ENCODE assay signal across 8 cellular contexts in the genomic region with DNA sequence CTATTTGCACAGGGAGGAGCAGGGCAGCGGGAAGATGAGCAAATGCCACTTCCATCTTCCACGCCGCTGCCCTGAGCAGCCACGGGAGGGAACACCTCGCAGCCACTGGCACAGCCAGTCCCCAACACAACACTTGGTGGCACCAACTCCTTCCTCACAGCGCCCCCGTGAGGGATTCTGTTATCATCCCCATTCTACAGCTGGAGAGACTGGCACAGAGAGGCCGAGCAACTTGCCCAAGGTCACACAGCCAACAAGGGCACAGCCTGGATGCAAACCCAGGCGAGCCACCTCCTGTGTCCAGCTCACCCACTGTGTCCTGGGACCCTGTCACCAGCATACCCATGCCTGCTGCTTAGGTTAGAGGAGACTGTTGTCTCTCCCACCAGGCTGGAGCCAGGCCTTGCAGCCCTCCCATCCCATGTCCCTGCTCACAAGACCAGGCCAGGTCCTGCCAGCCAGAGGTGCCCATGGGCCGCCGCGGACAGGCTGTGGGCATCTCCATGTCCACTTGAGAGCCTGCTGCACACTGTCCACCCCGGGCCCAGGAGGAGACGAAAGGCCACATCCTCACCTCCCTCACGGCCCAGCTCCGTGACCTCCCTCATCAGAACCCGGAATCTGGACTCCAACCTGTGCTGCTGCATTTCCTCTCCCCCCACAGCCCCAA. TPM values are rescaled to one million over a fixed set of nuclear protein-coding genes. Genes with fewer than 3 reads are reported as not detected.
DNase-seq lines count a peak whose midpoint lies in the region; ATAC-seq and TF ChIP-seq lines count a peak whose summit lies in the region.

No MANE protein-coding gene starts in this region.

- 90 to 92% methylated on average over 15 to 17 of the region's 17 CpGs for WGBS in GM23248 (ENCODE audit: low coverage in 1 of 2, low lambda C conversion rate in 2 of 2, missing lambda C conversion rate in 2 of 2), 2 experiments

- H3K9ac ChIP-seq in GM23248 = peak overlapping the region; percentile 43
- H3K9ac ChIP-seq in OCI-LY1 (ENCODE audit: low read length) = no peak overlapping the region

- H2AFZ ChIP-seq in GM23248 (no peak overlapping the region), OCI-LY1 (ENCODE audit: low read length) (no peak overlapping the region)

- ATAC-seq in gastrocnemius medialis = peak; percentile 40 to 44
- ATAC-seq in HG03135 (IDR thresholded peaks at IDR 0.05; ENCODE audit: unreplicated experiment) = no peak

- no peak overlapping the region for H3K4me3 ChIP-seq in GM23248
- H3K4me3 ChIP-seq in OCI-LY1 (ENCODE audit: low read depth, low read length, poor library complexity, severe bottlenecking) = no peak overlapping the region
- H3K4me3 ChIP-seq in epithelial cell of esophagus (ENCODE audit: low read length) = no peak overlapping the region
- H3K4me3 ChIP-seq in gastrocnemius medialis = no peak overlapping the region

- no peaks in the 10 kb centered on the region for H4K20me1 ChIP-seq in GM23248 (ENCODE audit: insufficient read depth)
- no peaks in the 10 kb centered on the region for H4K20me1 ChIP-seq in OCI-LY1 (ENCODE audit: insufficient read depth, low read length)

- DNase-seq in GM23248 (no peak), epithelial cell of esophagus (ENCODE audit: low read depth) (peak; percentile 33), gastrocnemius medialis (peak; percentile 53 to 79), GM10248 (ENCODE audit: extremely low spot score) (no peak), cerebellum (ENCODE audit: low spot score) (no peak)
- no peak for DNase-seq in activated CD4-positive, CD25-positive, alpha-beta regulatory T cell treated with anti-CD3 and anti-CD28 coated beads, Interleukin-2, amount 50 U/mL, for 72 hours

- H3K36me3 ChIP-seq in GM23248 (ENCODE audit: low read depth) (no peaks in the 10 kb centered on the region), OCI-LY1 (ENCODE audit: insufficient read depth, low read length) (no peaks in the 10 kb centered on the region), gastrocnemius medialis (no peaks in the 10 kb centered on the region)

- intact Hi-C loops in gastrocnemius medialis (cut with DNase I; ENCODE audit: low total_unique reads) = no loop called here

- TF ChIP-seq CTCF in OCI-LY1 (IDR thresholded peaks at IDR 0.05; ENCODE audit: low read length) (peak; percentile 50), epithelial cell of esophagus (IDR thresholded peaks at IDR 0.05; ENCODE audit: insufficient read depth, low read depth, low read length, missing control alignments) (peak; percentile 25), gastrocnemius medialis (IDR thresholded peaks at IDR 0.05 in 4 of 5, conservative IDR thresholded peaks at IDR 0.05 in 1 of 5) (peak in 4 of 5 experiments; percentile 41 to 57 (median 50)), GM10248 (IDR thresholded peaks at IDR 0.05; ENCODE audit: control extremely low read depth, extremely low read depth, low read depth, missing control alignments) (no peak)

- peaks cover 99% of the 10 kb centered on the region for H3K79me2 ChIP-seq in GM23248 (ENCODE audit: insufficient read depth)
- no peaks in the 10 kb centered on the region for H3K79me2 ChIP-seq in OCI-LY1 (ENCODE audit: insufficient read depth, low read length)

- POLR2A ChIA-PET in GM10248 (lab: Yijun Ruan, JAX) = no interaction called here

- no peaks in the 10 kb centered on the region for H3K27me3 ChIP-seq in GM23248 (replicated peaks; ENCODE audit: insufficient read depth)
- no peaks in the 10 kb centered on the region for H3K27me3 ChIP-seq in OCI-LY1 (ENCODE audit: insufficient read depth, low read length)
- H3K27me3 ChIP-seq in gastrocnemius medialis = no peaks in the 10 kb centered on the region

- no peak for TF ChIP-seq POLR2A in gastrocnemius medialis (IDR thresholded peaks at IDR 0.05)

- H3K9me2 ChIP-seq in GM23248 (ENCODE audit: insufficient read depth) = no peaks in the 10 kb centered on the region
- H3K9me2 ChIP-seq in OCI-LY1 (ENCODE audit: low read depth, low read length) = no peaks in the 10 kb centered on the region

- peaks cover 49% of the 10 kb centered on the region for H3K4me1 ChIP-seq in GM23248 (ENCODE audit: insufficient read depth)
- peaks cover 5% of the 10 kb centered on the region for H3K4me1 ChIP-seq in OCI-LY1 (ENCODE audit: insufficient read depth, low read length, severe bottlenecking)
- peaks cover 78 to 90% of the 10 kb centered on the region in 2 donors for H3K4me1 ChIP-seq in gastrocnemius medialis

- H3K4me2 ChIP-seq in GM23248 (ENCODE audit: unreplicated experiment) (no peak overlapping the region), OCI-LY1 (ENCODE audit: low read length) (no peak overlapping the region)

- H3K27ac ChIP-seq in GM23248 (peak overlapping the region; percentile 35; the same call in 1 of the 2 replicates), OCI-LY1 (ENCODE audit: low read depth, low read length, poor library complexity, severe bottlenecking) (no peak overlapping the region), gastrocnemius medialis (peak overlapping the region; percentile 86 to 98 (median 92))

- in situ Hi-C loops in GM23248 (cut with MboI) = no loop called here
- in situ Hi-C loops in gastrocnemius medialis (cut with MboI; ENCODE audit: low sequenced_read_pairs in 4 of 4) = loop anchor here in 1 of 4 donors (10.0 to 25.0 kb wide), 2 partner anchors 123 to 254 kb away; no protein-coding TSS in a partner anchor

- CTCF ChIA-PET in GM10248 (lab: Yijun Ruan, JAX) = interaction anchor here (1.0 to 4.2 kb wide), 3 partner anchors 10 to 17 kb away, joined by 4 to 26 read pairs (median 6); no protein-coding TSS in a partner anchor

- H3F3A ChIP-seq in GM23248 (ENCODE audit: insufficient read depth) = peaks cover under 1% of the 10 kb centered on the region; the same call in 1 of the 2 replicates
- no peaks in the 10 kb centered on the region for H3F3A ChIP-seq in OCI-LY1 (ENCODE audit: insufficient read depth, low read length)

- H3K9me3 ChIP-seq in GM23248 (ENCODE audit: low read depth) (no peaks in the 10 kb centered on the region), OCI-LY1 (ENCODE audit: low read length) (no peaks in the 10 kb centered on the region), gastrocnemius medialis (no peaks in the 10 kb centered on the region)

RNA-seq across cellular contexts. Expression of gene NCOR2, which starts 57.0 kb away (rescaled TPM):
- total RNA-seq in GM23248 (2014; rRNA removed; shearing (Covaris generic)) = 37.7 and 66.0 TPM in 2 replicates
- polyA plus RNA-seq in GM23248 (2016; fragmentation: Nextera tagmentation; extraction: Ambion mirVana) = 40.8 and 43.5 TPM in 2 replicates
- total RNA-seq in gastrocnemius medialis (100 to 1,000 TPM in 2 of 4 donors, 10 to 100 TPM in 2; 37.7 to 123 (median 105) TPM), cerebellum (34.7 TPM)

Comparison
In these comparisons a context has a peak if more than half of its experiments do, and no peak if none do; other contexts are left out.
1. DNase-seq: peak in epithelial cell of esophagus (single experiment) and gastrocnemius medialis (2 of 2); none in GM23248 (single experiment), GM10248 (single experiment), activated CD4-positive, CD25-positive, alpha-beta regulatory T cell treated with anti-CD3 and anti-CD28 coated beads, Interleukin-2, amount 50 U/mL, for 72 hours (single experiment) and cerebellum (single experiment).